Comparison of ENCODE assay signal across 22 cellular contexts in genomic region chr3:66537735-66538134, GRCh38. TPM values are rescaled to one million over a fixed set of nuclear protein-coding genes. Genes with fewer than 3 reads are reported as not detected.
DNase-seq lines count a peak whose midpoint lies in the region; ATAC-seq, FAIRE-seq and TF ChIP-seq lines count a peak whose summit lies in the region.
"Had no signal": no experiment of that assay in that cellular context is flagged by ENCODE, and none has a peak within 500 bp of the region (broad histone marks: within the 10 kb centered on the region; RNA-seq: fewer than 3 reads in every experiment).

No MANE protein-coding gene starts in this region.

- WGBS in HepG2 (ENCODE audit: low lambda C conversion rate): 13% methylated on average over 7 of the region's 7 CpGs
- 88% methylated on average over 7 of the region's 7 CpGs for WGBS in right lobe of liver (ENCODE audit: insufficient coverage, low coverage, low lambda C conversion rate, missing lambda C conversion rate)
- WGBS in endodermal cell (ENCODE audit: insufficient coverage in 1 of 2, insufficient read length in 1 of 2), 2 experiments: 88 to 95% methylated on average over 7 of the region's 7 CpGs

- H3K4me3 ChIP-seq in HepG2 (replicated peaks in 1 of 3; ENCODE audit: insufficient read depth in 1 of 3, low read depth in 2 of 3, low read length in 3 of 3) (no peak overlapping the region), right lobe of liver (no peak overlapping the region), endodermal cell (ENCODE audit: low read length) (no peak overlapping the region), neural progenitor cell (no peak overlapping the region), kidney (ENCODE audit: low read length in 2 of 2) (no peak overlapping the region), colonic mucosa (no peak overlapping the region)
- H3K4me3 ChIP-seq: MG63 had no signal

- POLR2A ChIA-PET in HepG2 (lab: Yijun Ruan, JAX): no interaction called here

- CTCF ChIA-PET in HepG2 (lab: Yijun Ruan, JAX; ENCODE audit: low intra/inter-chr PET ratio, low total read pairs): no interaction called here

- peaks cover 47% of the 10 kb centered on the region for H3F3A ChIP-seq in neural progenitor cell (ENCODE audit: low read depth)

- no peaks in the 10 kb centered on the region for H3K36me3 Mint-ChIP-seq in endodermal cell (ENCODE audit: low read depth)
- H3K36me3 Mint-ChIP-seq in neural progenitor cell: no peaks in the 10 kb centered on the region
- H3K36me3 Mint-ChIP-seq: CD8-positive, alpha-beta T cell had no signal

- H3K4me1 Mint-ChIP-seq in endodermal cell: peaks cover 17% of the 10 kb centered on the region
- peaks cover 21% of the 10 kb centered on the region for H3K4me1 Mint-ChIP-seq in neural progenitor cell

- H3K9me3 Mint-ChIP-seq in endodermal cell (no peaks in the 10 kb centered on the region), neural progenitor cell (no peaks in the 10 kb centered on the region)

- no TSS peak for BruUV-seq in HepG2 (replicated peaks; lab: Mats Ljungman, UMichigan)

- H3K9ac ChIP-seq in HepG2 (ENCODE audit: insufficient read depth, low read depth, low read length) (no peak overlapping the region), endodermal cell (ENCODE audit: extremely low read depth, low read length, poor library complexity, severe bottlenecking) (no peak overlapping the region), neural progenitor cell (no peak overlapping the region), kidney (ENCODE audit: low read length in 2 of 2) (no peak overlapping the region), colonic mucosa (ENCODE audit: low read depth in 2 of 2, low read length in 2 of 2) (no peak overlapping the region)

- H3K27ac Mint-ChIP-seq in endodermal cell (no peak overlapping the region), neural progenitor cell (no peak overlapping the region)
- H3K27ac Mint-ChIP-seq: CD8-positive, alpha-beta T cell had no signal

- H3K4me1 ChIP-seq in HepG2 (ENCODE audit: insufficient read depth, low read length) (no peaks in the 10 kb centered on the region), right lobe of liver (no peaks in the 10 kb centered on the region), endodermal cell (ENCODE audit: control insufficient read depth, insufficient read depth, low read length) (peaks cover 4% of the 10 kb centered on the region), neural progenitor cell (peaks cover 45% of the 10 kb centered on the region), kidney (ENCODE audit: control insufficient read depth in 1 of 2, insufficient read depth in 1 of 2, low read depth in 1 of 2, low read length in 2 of 2) (no peaks in the 10 kb centered on the region), colonic mucosa (no peaks in the 10 kb centered on the region)

- no peak for TF ChIP-seq CTCF in HepG2 (CRISPR knock-in tag; IDR thresholded peaks at IDR 0.05)
- TF ChIP-seq CTCF in right lobe of liver (IDR thresholded peaks at IDR 0.05): no peak
- no peak for TF ChIP-seq CTCF in endodermal cell (conservative IDR thresholded peaks at IDR 0.05)
- TF ChIP-seq CTCF in neural progenitor cell (IDR thresholded peaks at IDR 0.05): no peak
- no peak for TF ChIP-seq CTCF in kidney (IDR thresholded peaks at IDR 0.05; ENCODE audit: borderline replicate concordance, extremely low read depth, insufficient read depth)
- no peak for TF ChIP-seq CTCF in colonic mucosa (IDR thresholded peaks at IDR 0.05)

- H3K27me3 ChIP-seq in HepG2 (ENCODE audit: control insufficient read depth in 1 of 2, insufficient read depth in 2 of 2, low read length in 2 of 2): peaks cover 0 to 6% of the 10 kb centered on the region in 2 experiments; a peak in 2 of 5 replicates
- H3K27me3 ChIP-seq in right lobe of liver: no peaks in the 10 kb centered on the region
- no peaks in the 10 kb centered on the region for H3K27me3 ChIP-seq in endodermal cell (ENCODE audit: control insufficient read depth, insufficient read depth, low read length, poor library complexity, severe bottlenecking)
- no peaks in the 10 kb centered on the region for H3K27me3 ChIP-seq in neural progenitor cell
- H3K27me3 ChIP-seq in colonic mucosa: no peaks in the 10 kb centered on the region
- H3K27me3 ChIP-seq: MG63 had no signal

- H3K27ac ChIP-seq in HepG2 (ENCODE audit: extremely low read length, insufficient read depth, low read length) (no peak overlapping the region), right lobe of liver (no peak overlapping the region), endodermal cell (ENCODE audit: low read depth, low read length) (no peak overlapping the region), neural progenitor cell (no peak overlapping the region), kidney (ENCODE audit: low read depth in 2 of 2, low read length in 2 of 2) (no peak overlapping the region), colonic mucosa (no peak overlapping the region)
- H3K27ac ChIP-seq: 22Rv1 had no signal

- DNase-seq in HepG2 (ENCODE audit: low spot score) (no peak), right lobe of liver (no peak), endodermal cell (peak; percentile 35), neural progenitor cell (ENCODE audit: low spot score) (peak; percentile 19), kidney (no peak), colonic mucosa (no peak), NCI-H510A treated with DMSO at 0.1 percent for 48 hours (lab: John Stamatoyannopoulos, UW) (no peak), NCI-H1048 (lab: John Stamatoyannopoulos, UW) (no peak)
- DNase-seq: CD8-positive, alpha-beta T cell; DMS153; MG63; NCI-H1417 treated with DMSO at 0.1 percent for 48 hours; NCI-H1930; NCI-H2227 treated with DMSO at 0.1 percent for 48 hours; NCI-H510A; NCI-H774; NK-92 treated with Interleukin-12 subunit alpha and Interleukin-12 subunit beta, amount 100 ng/mL, for 24 hours; SIG-M5 had no signal

- FAIRE-seq in HepG2 (lab: Jason Lieb, UNC) (no peak), kidney (lab: Jason Lieb, UNC) (no peak)
- FAIRE-seq: GM12892 had no signal

- ATAC-seq in HepG2 (no peak; the same call in 2 of the 3 replicates), right lobe of liver (no peak)
- ATAC-seq: CD8-positive, alpha-beta T cell; Panc1; SK-N-SH treated with all-trans-retinoic acid at 6 μM for 48 hours had no signal

- H3K79me2 ChIP-seq in HepG2 (ENCODE audit: insufficient read depth, low read length) (no peaks in the 10 kb centered on the region), neural progenitor cell (ENCODE audit: low read depth) (no peaks in the 10 kb centered on the region)

- TF ChIP-seq EP300 in HepG2 (IDR thresholded peaks at IDR 0.05; ENCODE audit: low read depth in 2 of 2, low read length in 2 of 2): no peak
- no peak for TF ChIP-seq EP300 in HepG2 (CRISPR knock-in tag; IDR thresholded peaks at IDR 0.05; ENCODE audit: borderline replicate concordance)

- H3K36me3 ChIP-seq in HepG2 (replicated peaks in 1 of 2; ENCODE audit: control insufficient read depth in 1 of 2, insufficient read depth in 2 of 2, low read length in 2 of 2): no peaks in the 10 kb centered on the region
- H3K36me3 ChIP-seq in right lobe of liver: no peaks in the 10 kb centered on the region
- H3K36me3 ChIP-seq in endodermal cell (ENCODE audit: control insufficient read depth, insufficient read depth, low read length): no peaks in the 10 kb centered on the region
- H3K36me3 ChIP-seq in neural progenitor cell: no peaks in the 10 kb centered on the region
- H3K36me3 ChIP-seq in kidney (ENCODE audit: control insufficient read depth in 1 of 2, insufficient read depth in 2 of 2, low read length in 2 of 2): no peaks in the 10 kb centered on the region
- H3K36me3 ChIP-seq in colonic mucosa: no peaks in the 10 kb centered on the region
- H3K36me3 ChIP-seq: MG63 had no signal

- H4K20me1 ChIP-seq in HepG2 (ENCODE audit: insufficient read depth, low read length): no peaks in the 10 kb centered on the region
- H4K20me1 ChIP-seq in neural progenitor cell (ENCODE audit: low read depth): no peaks in the 10 kb centered on the region

- no peak overlapping the region for H3K4me3 Mint-ChIP-seq in endodermal cell
- no peak overlapping the region for H3K4me3 Mint-ChIP-seq in neural progenitor cell
- H3K4me3 Mint-ChIP-seq: CD8-positive, alpha-beta T cell had no signal

- H3K4me2 ChIP-seq in HepG2 (ENCODE audit: low read depth, low read length) (0 out of 2 replicates have a peak overlapping the region, but pooled peaks have one; percentile 27), neural progenitor cell (peak overlapping the region; percentile 24)

- TF ChIP-seq RAD21 in HepG2 (CRISPR knock-in tag; IDR thresholded peaks at IDR 0.05): no peak

- in situ Hi-C loops in HepG2 (cut with HindIII; ENCODE audit: extremely low pct_ligation_motif_present, low pct_unique_long_range_greater_than_20kb): no loop called here

- intact Hi-C loops in HepG2 (cut with micrococcal nuclease; ENCODE audit: unreplicated experiment) (no loop called here), right lobe of liver (cut with DNase I) (no loop called here), kidney (cut with DNase I) (no loop called here), colonic mucosa (cut with DNase I) (no loop called here)

- H2AFZ ChIP-seq in HepG2 (ENCODE audit: low read length) (peak overlapping the region; percentile 54), neural progenitor cell (replicated peaks) (peak overlapping the region; percentile 92)

- no peak for TF ChIP-seq POLR2A in HepG2 (IDR thresholded peaks at IDR 0.05; ENCODE audit: insufficient read depth in 1 of 2, low read depth in 2 of 2, low read length in 2 of 2)
- TF ChIP-seq POLR2A in right lobe of liver (IDR thresholded peaks at IDR 0.05): no peak

- H3K9me3 ChIP-seq in HepG2 (ENCODE audit: low read length): no peaks in the 10 kb centered on the region
- H3K9me3 ChIP-seq in right lobe of liver: no peaks in the 10 kb centered on the region
- peaks cover 4% of the 10 kb centered on the region for H3K9me3 ChIP-seq in endodermal cell (ENCODE audit: control insufficient read depth, low read length)
- no peaks in the 10 kb centered on the region for H3K9me3 ChIP-seq in neural progenitor cell (ENCODE audit: low read depth)
- no peaks in the 10 kb centered on the region for H3K9me3 ChIP-seq in kidney (ENCODE audit: control insufficient read depth in 1 of 2, low read length in 2 of 2)
- no peaks in the 10 kb centered on the region for H3K9me3 ChIP-seq in colonic mucosa
- H3K9me3 ChIP-seq: MG63 had no signal

- H3K27me3 Mint-ChIP-seq in endodermal cell (ENCODE audit: insufficient read depth) (peaks cover 3% of the 10 kb centered on the region), neural progenitor cell (ENCODE audit: insufficient read depth, low read depth) (peaks cover 2% of the 10 kb centered on the region)

RNA-seq across cellular contexts. Expression of gene LRIG1, which starts 36.9 kb away (rescaled TPM):
- total RNA-seq in HepG2 (2016; rRNA removed; fragmentation: Illumina TruSeq; extraction: Trizol) (16.3 and 24.8 TPM in 2 replicates), right lobe of liver (10 to 100 TPM; 15.8 to 23.2 (median 17.8) TPM), endodermal cell (10 to 100 TPM; 37.5 to 42.3 TPM), neural progenitor cell (ENCODE audit: low replicate concordance) (169 and 184 TPM in 2 replicates), kidney (20.6 TPM), colonic mucosa (10 to 100 TPM; 43.9 to 57.5 TPM)
- 24.3 and 29.3 TPM in 2 replicates for total RNA-seq in HepG2 (2016; cell fraction: cytosol; rRNA removed; fragmentation: Illumina TruSeq; extraction: Trizol; ENCODE audit: low read depth)
- total RNA-seq in HepG2 (2016; cell fraction: insoluble cytoplasmic fraction; rRNA removed; fragmentation: Illumina TruSeq; extraction: Trizol): 14.1 and 27.5 TPM in 2 replicates
- 13.9 and 14.8 TPM in 2 replicates for total RNA-seq in HepG2 (2016; cell fraction: membrane; rRNA removed; fragmentation: Illumina TruSeq; extraction: Trizol)
- 30.1 and 36.3 TPM in 2 replicates for total RNA-seq in HepG2 (2016; cell fraction: nucleus; rRNA removed; fragmentation: Illumina TruSeq; extraction: Trizol)
- polyA plus RNA-seq in HepG2 (2011; rRNA removed) (17.8 and 23.5 TPM in 2 replicates), kidney (ENCODE audit: insufficient read depth, low read depth, low replicate concordance) (8.2 TPM)
- 15.1 TPM in 2 replicates for polyA plus RNA-seq in HepG2 (2011; cell fraction: cytosol; rRNA removed)
- polyA plus RNA-seq in HepG2 (2011; cell fraction: nucleus; rRNA removed): 38.4 and 48.0 TPM in 2 replicates
- polyA plus RNA-seq in HepG2 (2012): 18.0 and 20.2 TPM in 2 replicates
- 0.89 and 1.1 TPM in 2 replicates for polyA plus RNA-seq in HepG2 (2016; cell fraction: cytosol; fragmentation: Illumina TruSeq; extraction: Trizol; ENCODE audit: low read depth)
- 10.0 and 13.0 TPM in 2 replicates for polyA plus RNA-seq in HepG2 (2016; cell fraction: insoluble cytoplasmic fraction; fragmentation: Illumina TruSeq; extraction: Trizol; ENCODE audit: low read depth)
- polyA plus RNA-seq in HepG2 (2016; cell fraction: membrane; fragmentation: Illumina TruSeq; extraction: Trizol; ENCODE audit: low read depth): 3.6 and 4.4 TPM in 2 replicates
- 39.1 and 41.4 TPM in 2 replicates for polyA plus RNA-seq in HepG2 (2016; cell fraction: nucleus; fragmentation: Illumina TruSeq; extraction: Trizol; ENCODE audit: insufficient read depth, low read depth)
- polyA minus RNA-seq in HepG2 (2011; rRNA and poly(A)+ RNA removed; ENCODE audit: low replicate concordance): 0.94 and 60.0 TPM in 2 replicates
- 12.2 and 17.4 TPM in 2 replicates for polyA minus RNA-seq in HepG2 (2011; cell fraction: cytosol; rRNA and poly(A)+ RNA removed)
- 26.6 and 27.2 TPM in 2 replicates for polyA minus RNA-seq in HepG2 (2011; cell fraction: nucleus; rRNA and poly(A)+ RNA removed)
- polyA plus RNA-seq in endodermal cell (2013, experiment 1 of 2): 119 TPM
- 96.5 TPM for polyA plus RNA-seq in endodermal cell (2013, experiment 2 of 2)

Comparison
In these comparisons a context has a peak if more than half of its experiments do, and no peak if none do; other contexts are left out.
1. DNase-seq: peak in endodermal cell (single experiment) and neural progenitor cell (single experiment); none in HepG2 (single experiment), right lobe of liver (0 of 3), kidney (single experiment), colonic mucosa (single experiment), NCI-H510A treated with DMSO at 0.1 percent for 48 hours (single experiment) and NCI-H1048 (single experiment).